Comparison of ENCODE assay signal across 1 cellular context in genomic region chr18:2856499-2856898, GRCh38.
TF ChIP-seq lines count a peak whose summit lies in the region.

No MANE protein-coding gene starts in this region.

TF ChIP-seq in WTC11, 78 proteins besides CTCF, POLR2A, EP300 and RAD21 (continued from another document):
- no peak for TF ChIP-seq ATF6 (CRISPR knock-in tag; IDR thresholded peaks at IDR 0.05)
- no peak for TF ChIP-seq PREB (CRISPR knock-in tag; IDR thresholded peaks at IDR 0.05; ENCODE audit: borderline replicate concordance)
- no peak for TF ChIP-seq ATF2 (CRISPR knock-in tag; IDR thresholded peaks at IDR 0.05; ENCODE audit: borderline replicate concordance, low read depth)
- TF ChIP-seq ZNF425 (CRISPR knock-in tag; conservative IDR thresholded peaks at IDR 0.05) = no peak
TF ChIP-seq in WTC11: peak in this region for 0.
